ENCODE assay signal across 34 cellular contexts in genomic region chr18:60010984-60011383, GRCh38.
"Had no signal": no experiment of that assay in that cellular context is flagged by ENCODE, and none has a peak within 500 bp of the region (broad histone marks: within the 10 kb centered on the region; RNA-seq: fewer than 3 reads in every experiment).

No MANE protein-coding gene starts in this region.

- H3K36me3 ChIP-seq: MG63 had no signal

- DNase-seq: Karpas-422, Kasumi-1, KG1, MG63, MM.1S, MV-4-11, NCI-H1048, NCI-H1092, NCI-H1092 treated with DMSO at 0.1 percent for 48 hours, NCI-H1105, NCI-H1105 treated with DMSO at 0.1 percent for 48 hours, NCI-H1417, NCI-H1417 treated with DMSO at 0.1 percent for 48 hours, NCI-H1436, NCI-H1436 treated with DMSO at 0.1 percent for 48 hours, NCI-H146, NCI-H1694, NCI-H1694 treated with DMSO at 0.1 percent for 48 hours, NCI-H187, NCI-H187 treated with DMSO at 0.1 percent for 48 hours, NCI-H1930, NCI-H2029, NCI-H2029 treated with DMSO at 0.1 percent for 48 hours, NCI-H2081, NCI-H2107, NCI-H2171, NCI-H2171 treated with DMSO at 0.1 percent for 48 hours, NCI-H2227 treated with DMSO at 0.1 percent for 48 hours, NCI-H226, NCI-H345, NCI-H446, NCI-H510A, NCI-H510A treated with DMSO at 0.1 percent for 48 hours had no signal

- H3K4me3 ChIP-seq: MG63 had no signal

- H3K9me3 ChIP-seq: MG63 had no signal

- H3K27ac ChIP-seq: KMS-11 had no signal

- H3K9ac ChIP-seq: KMS-11 had no signal

- H3K27me3 ChIP-seq: MG63 had no signal
